7 cellular contexts compared by ENCODE assay signal in genomic region chr6:127926441-127926840, GRCh38. TPM values are rescaled to one million over a fixed set of nuclear protein-coding genes. Genes with fewer than 3 reads are reported as not detected.
A peak's percentile ranks its signal among the peaks of the same experiment; 100 is the strongest.
DNase-seq lines count a peak whose midpoint lies in the region; ATAC-seq lines count a peak whose summit lies in the region.
"Not testable (repeated sequence)": the region's sequence is repeated elsewhere in the genome, so short reads cannot be mapped to it uniquely, and the experiment has no call there.
"Had no signal": no experiment of that assay in that cellular context is flagged by ENCODE, and none has a peak within 500 bp of the region (broad histone marks: within the 10 kb centered on the region; RNA-seq: fewer than 3 reads in every experiment).

No MANE protein-coding gene starts in this region.

- not testable (repeated sequence) for H3K27me3 Mint-ChIP-seq in activated CD4-positive, alpha-beta T cell treated with anti-CD3 and anti-CD28 coated beads, Interleukin-2, amount 10 ng/mL, durations not matched to agents 24 days and 14 days

- H3K4me3 Mint-ChIP-seq in activated CD4-positive, alpha-beta T cell treated with anti-CD3 and anti-CD28 coated beads, Interleukin-2, amount 10 ng/mL, durations not matched to agents 24 days and 14 days = not testable (repeated sequence)

- peaks cover 29% of the 10 kb centered on the region for H3K9me3 Mint-ChIP-seq in activated CD4-positive, alpha-beta T cell treated with anti-CD3 and anti-CD28 coated beads, Interleukin-2, amount 10 ng/mL, durations not matched to agents 24 days and 14 days

- not testable (repeated sequence) for ATAC-seq in Right ventricle myocardium inferior

- H3K4me1 Mint-ChIP-seq in activated CD4-positive, alpha-beta T cell treated with anti-CD3 and anti-CD28 coated beads, Interleukin-2, amount 10 ng/mL, durations not matched to agents 24 days and 14 days = peaks cover 34% of the 10 kb centered on the region

- intact Hi-C loops in activated CD4-positive, alpha-beta T cell treated with anti-CD3 and anti-CD28 coated beads, Interleukin-2, amount 10 ng/mL, durations not matched to agents 24 days and 14 days (cut with micrococcal nuclease); Right ventricle myocardium inferior (cut with DNase I): not testable (repeated sequence)

- peak; percentile 37 for DNase-seq in activated CD4-positive, alpha-beta T cell treated with anti-CD3 and anti-CD28 coated beads, Interleukin-2, amount 10 ng/mL, durations not matched to agents 24 days and 14 days
- DNase-seq in Right ventricle myocardium inferior (ENCODE audit: missing footprints) = peak; percentile 60

- not testable (repeated sequence) for H3K27ac Mint-ChIP-seq in activated CD4-positive, alpha-beta T cell treated with anti-CD3 and anti-CD28 coated beads, Interleukin-2, amount 10 ng/mL, durations not matched to agents 24 days and 14 days

- H3K36me3 Mint-ChIP-seq in activated CD4-positive, alpha-beta T cell treated with anti-CD3 and anti-CD28 coated beads, Interleukin-2, amount 10 ng/mL, durations not matched to agents 24 days and 14 days (ENCODE audit: low read depth) = peaks cover 29% of the 10 kb centered on the region

RNA-seq across cellular contexts. Expression of gene THEMIS, which starts 25.6 kb away (rescaled TPM):
- total RNA-seq in activated CD4-positive, alpha-beta T cell treated with anti-CD3 and anti-CD28 coated beads, Interleukin-2, amount 10 ng/mL, durations not matched to agents 24 days and 14 days = 14.3 and 15.3 TPM in 2 replicates
- total RNA-seq in Right ventricle myocardium inferior = 0.08 TPM
- total RNA-seq: A172, A673, Caco-2, Calu3, Daoy had no signal

Comparison
In these comparisons a context has a peak if more than half of its experiments do, and no peak if none do; other contexts are left out.
1. RNA of gene THEMIS, which starts 25.6 kb away (total RNA-seq): 14.3 to 15.3 TPM in activated CD4-positive, alpha-beta T cell treated with anti-CD3 and anti-CD28 coated beads, Interleukin-2, amount 10 ng/mL, durations not matched to agents 24 days and 14 days; 0.08 TPM in Right ventricle myocardium inferior (single experiment); every median in the first group is over 10 times any median in the second.